ENCODE assay signal across 1 cellular context in genomic region chr4:119124314-119124713, GRCh38.
TF ChIP-seq lines count a peak whose summit lies in the region.

No MANE protein-coding gene starts in this region.

TF ChIP-seq in HEK293T, 16 proteins besides CTCF, POLR2A, EP300 and RAD21 (continued from another document):
- no peak for TF ChIP-seq FOXK2 (IDR thresholded peaks at IDR 0.05)
- no peak for TF ChIP-seq ZNF384 (IDR thresholded peaks at IDR 0.05)
- no peak for TF ChIP-seq CTBP1 (IDR thresholded peaks at IDR 0.05; ENCODE audit: borderline replicate concordance)
- TF ChIP-seq PKNOX1 (IDR thresholded peaks at IDR 0.05): no peak
